In the genomic region with DNA sequence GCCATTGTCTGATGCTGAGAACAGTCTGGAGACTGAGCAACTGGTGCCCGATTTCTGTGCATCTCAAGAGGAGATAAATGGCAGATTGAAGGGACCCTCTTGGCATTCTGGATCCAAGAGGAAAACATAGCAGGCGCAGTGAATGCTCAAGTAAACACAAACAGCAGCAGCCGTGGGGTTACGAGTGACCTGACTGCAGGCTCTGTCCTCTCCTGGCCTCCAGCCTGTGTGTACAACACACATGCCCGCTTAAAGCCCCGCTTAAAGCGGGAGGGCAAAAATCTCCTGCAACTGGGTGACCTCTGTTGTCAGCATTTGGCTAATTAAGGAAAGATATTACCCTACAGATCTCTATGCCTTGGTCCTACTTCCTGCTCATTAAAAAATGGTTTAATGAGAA, we compare ENCODE assay signal across 17 cellular contexts.
DNase-seq lines count a peak whose midpoint lies in the region; TF ChIP-seq lines count a peak whose summit lies in the region.
"Had no signal": no experiment of that assay in that cellular context is flagged by ENCODE, and none has a peak within 500 bp of the region (broad histone marks: within the 10 kb centered on the region; RNA-seq: fewer than 3 reads in every experiment).

No MANE protein-coding gene starts in this region.

- TF ChIP-seq CTCF in transverse colon (IDR thresholded peaks at IDR 0.05) = no peak

- H3K9me2 ChIP-seq in GM23248 (ENCODE audit: insufficient read depth) = no peaks in the 10 kb centered on the region

- peak; percentile 42 for DNase-seq in GM23248
- DNase-seq in SJSA1 (ENCODE audit: low read depth in 1 of 2, low spot score in 2 of 2) = no peak
- peak; percentile 66 for DNase-seq in globus pallidus (ENCODE audit: low spot score)
- peak; percentile 65 for DNase-seq in retina
- no peak for DNase-seq in H7
- DNase-seq in NCI-H2107 treated with DMSO at 0.1 percent for 48 hours (lab: John Stamatoyannopoulos, UW; ENCODE audit: unreplicated experiment) = no peak
- no peak for DNase-seq in transverse colon
- DNase-seq: activated naive CD4-positive, alpha-beta T cell treated with anti-CD3 and anti-CD28 coated beads, Interleukin-2, amount 50 U/mL, for 16 hours; activated T-cell treated with anti-CD3 and anti-CD28 coated beads, Interleukin-2, amount 50 U/mL, for 72 hours; BE2C; Caco-2; left lung; NCI-H2171 treated with DMSO at 0.1 percent for 48 hours; NCI-H82; SJCRH30 had no signal

- intact Hi-C loops in transverse colon (cut with DNase I; ENCODE audit: low total_unique reads) = no loop called here

- no peak overlapping the region for H2AFZ ChIP-seq in GM23248

- H3K9me3 ChIP-seq in GM23248 (ENCODE audit: low read depth) (no peaks in the 10 kb centered on the region), SJSA1 (replicated peaks) (no peaks in the 10 kb centered on the region), transverse colon (no peaks in the 10 kb centered on the region)
- H3K9me3 ChIP-seq: BE2C, Caco-2, left lung, right atrium auricular region, SJCRH30 had no signal

- H3K4me3 ChIP-seq in GM23248 = peak overlapping the region; percentile 11; the same call in 1 of the 2 replicates
- H3K4me3 ChIP-seq in SJSA1 = no peak overlapping the region
- H3K4me3 ChIP-seq in H7 (ENCODE audit: insufficient read depth, low read depth, low read length) = no peak overlapping the region
- H3K4me3 ChIP-seq in transverse colon = no peak overlapping the region
- H3K4me3 ChIP-seq: coronary artery, left lung, right atrium auricular region, SJCRH30 had no signal

- peaks cover 57% of the 10 kb centered on the region for H3F3A ChIP-seq in GM23248 (ENCODE audit: insufficient read depth)

- TF ChIP-seq EP300 in transverse colon (IDR thresholded peaks at IDR 0.05; ENCODE audit: low read depth) = no peak

- H3K27ac ChIP-seq in GM23248 (peak overlapping the region; percentile 97), SJSA1 (peak overlapping the region; percentile 37), transverse colon (no peak overlapping the region)
- H3K27ac ChIP-seq: coronary artery, left lung, right atrium auricular region, SJCRH30 had no signal

- peak overlapping the region; percentile 62 for H3K9ac ChIP-seq in GM23248

- H3K4me1 ChIP-seq in GM23248 (ENCODE audit: insufficient read depth) (peaks cover 62% of the 10 kb centered on the region), SJSA1 (replicated peaks) (peaks cover 44% of the 10 kb centered on the region), transverse colon (no peaks in the 10 kb centered on the region)
- H3K4me1 ChIP-seq: BE2C, Caco-2, left lung, right atrium auricular region, SJCRH30 had no signal

- H3K27me3 ChIP-seq in GM23248 (replicated peaks; ENCODE audit: insufficient read depth) (no peaks in the 10 kb centered on the region), SJSA1 (replicated peaks) (no peaks in the 10 kb centered on the region), H7 (ENCODE audit: control insufficient read depth, insufficient read depth, low read length) (no peaks in the 10 kb centered on the region), transverse colon (no peaks in the 10 kb centered on the region)
- H3K27me3 ChIP-seq: BE2C, left lung, right atrium auricular region, SJCRH30 had no signal

- 53 to 56% methylated on average over 7 of the region's 7 CpGs for WGBS in GM23248 (ENCODE audit: low coverage in 1 of 2, low lambda C conversion rate in 2 of 2, missing lambda C conversion rate in 2 of 2), 2 experiments
- WGBS in transverse colon (ENCODE audit: low coverage in 1 of 2), 2 donors = 76 to 85% methylated on average over 6 to 7 of the region's 7 CpGs

- no peak for TF ChIP-seq POLR2A in transverse colon (IDR thresholded peaks at IDR 0.05)

- H3K79me2 ChIP-seq in GM23248 (ENCODE audit: insufficient read depth) = peaks cover 16% of the 10 kb centered on the region

- H3K36me3 ChIP-seq in GM23248 (ENCODE audit: low read depth) (no peaks in the 10 kb centered on the region), SJSA1 (no peaks in the 10 kb centered on the region), H7 (replicated peaks; ENCODE audit: control insufficient read depth, insufficient read depth, low read length) (no peaks in the 10 kb centered on the region), transverse colon (no peaks in the 10 kb centered on the region)
- H3K36me3 ChIP-seq: BE2C, left lung, right atrium auricular region, SJCRH30 had no signal

- no peaks in the 10 kb centered on the region for H4K20me1 ChIP-seq in GM23248 (ENCODE audit: insufficient read depth)

- in situ Hi-C loops in GM23248 (cut with MboI) (loop anchor here (25.0 kb wide), 1 partner anchor 176 kb away; no protein-coding TSS in a partner anchor), transverse colon (cut with MboI; ENCODE audit: low pct_ligation_motif_present in 1 of 4, low pct_unique_long_range_greater_than_20kb in 1 of 4, low sequenced_read_pairs in 3 of 4) (loop anchor here (25.0 kb wide), 1 partner anchor 176 kb away; no protein-coding TSS in a partner anchor)

- peak overlapping the region; percentile 30 for H3K4me2 ChIP-seq in GM23248 (ENCODE audit: unreplicated experiment)

Comparison
In these comparisons a context has a peak if more than half of its experiments do, and no peak if none do; other contexts are left out.
1. DNase-seq: peak in GM23248 (single experiment), globus pallidus (single experiment) and retina (single experiment); none in SJSA1 (0 of 2), H7 (single experiment), NCI-H2107 treated with DMSO at 0.1 percent for 48 hours (single experiment) and transverse colon (single experiment).
2. H3K27ac ChIP-seq: peak in GM23248 (single experiment) and SJSA1 (single experiment); none in transverse colon (0 of 4).